13 cellular contexts compared by ENCODE assay signal in the genomic region with DNA sequence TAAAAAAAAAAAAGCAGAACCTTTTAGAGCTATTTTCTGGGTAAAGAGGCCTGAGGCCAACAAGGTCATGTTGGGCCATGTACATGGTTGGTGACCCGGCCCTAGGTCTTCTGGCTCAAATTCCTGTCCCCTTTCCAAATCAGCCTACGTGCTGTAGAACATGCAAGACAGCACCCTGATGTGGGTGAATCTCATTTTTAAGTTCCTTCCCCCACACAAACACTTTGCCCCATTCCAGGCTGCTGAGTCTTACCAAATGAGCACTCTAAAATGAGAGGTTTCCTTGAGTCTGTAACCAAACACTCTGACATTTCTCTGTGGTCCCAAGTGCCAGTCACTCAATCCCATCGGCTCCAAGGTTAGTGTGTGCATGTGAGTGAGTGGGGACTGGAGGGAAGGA. TPM values are rescaled to one million over a fixed set of nuclear protein-coding genes. Genes with fewer than 3 reads are reported as not detected.
DNase-seq lines count a peak whose midpoint lies in the region; ATAC-seq, FAIRE-seq and TF ChIP-seq lines count a peak whose summit lies in the region.
"Had no signal": no experiment of that assay in that cellular context is flagged by ENCODE, and none has a peak within 500 bp of the region (broad histone marks: within the 10 kb centered on the region; RNA-seq: fewer than 3 reads in every experiment).

No MANE protein-coding gene starts in this region.

- no peak overlapping the region for H3K9ac ChIP-seq in muscle layer of colon (ENCODE audit: low read length)

- H3K4me1 Mint-ChIP-seq in activated naive CD8-positive, alpha-beta T cell (ENCODE audit: low read depth) = peaks cover 28% of the 10 kb centered on the region
- peaks cover 32% of the 10 kb centered on the region for H3K4me1 Mint-ChIP-seq in activated naive CD8-positive, alpha-beta T cell treated with anti-CD3 and anti-CD28 coated beads for 36 hours
- peaks cover 43% of the 10 kb centered on the region for H3K4me1 Mint-ChIP-seq in central memory CD8-positive, alpha-beta T cell

- H3K4me3 ChIP-seq in muscle layer of colon (ENCODE audit: low read depth in 1 of 2, low read length in 2 of 2) (no peak overlapping the region), upper lobe of left lung (no peak overlapping the region)

- H3K4me1 ChIP-seq in muscle layer of colon (ENCODE audit: insufficient read depth, low read length) (peaks cover 35% of the 10 kb centered on the region), upper lobe of left lung (peaks cover 27 to 55% (median 37%) of the 10 kb centered on the region in 4 donors)

- H3K9me3 ChIP-seq in muscle layer of colon (ENCODE audit: low read length) (no peaks in the 10 kb centered on the region), upper lobe of left lung (no peaks in the 10 kb centered on the region)
- H3K9me3 ChIP-seq: thyroid gland had no signal

- H3K4me3 Mint-ChIP-seq in activated naive CD8-positive, alpha-beta T cell = peak overlapping the region; percentile 14
- H3K4me3 Mint-ChIP-seq in activated naive CD8-positive, alpha-beta T cell treated with anti-CD3 and anti-CD28 coated beads for 36 hours = no peak overlapping the region
- H3K4me3 Mint-ChIP-seq in central memory CD8-positive, alpha-beta T cell = peak overlapping the region; percentile 100

- peak overlapping the region; percentile 13 for H3K27ac Mint-ChIP-seq in activated naive CD8-positive, alpha-beta T cell
- H3K27ac Mint-ChIP-seq in activated naive CD8-positive, alpha-beta T cell treated with anti-CD3 and anti-CD28 coated beads for 36 hours = no peak overlapping the region
- peak overlapping the region; percentile 99 for H3K27ac Mint-ChIP-seq in central memory CD8-positive, alpha-beta T cell (ENCODE audit: low read depth)

- no peak for TF ChIP-seq CTCF in upper lobe of left lung (IDR thresholded peaks at IDR 0.05)

- WGBS in upper lobe of left lung, 2 donors = 40 to 47% methylated on average over 3 of the region's 3 CpGs

- H3K36me3 Mint-ChIP-seq in activated naive CD8-positive, alpha-beta T cell = peaks cover 4% of the 10 kb centered on the region
- no peaks in the 10 kb centered on the region for H3K36me3 Mint-ChIP-seq in activated naive CD8-positive, alpha-beta T cell treated with anti-CD3 and anti-CD28 coated beads for 36 hours
- peaks cover 50% of the 10 kb centered on the region for H3K36me3 Mint-ChIP-seq in central memory CD8-positive, alpha-beta T cell (ENCODE audit: insufficient read depth)

- H3K36me3 ChIP-seq in muscle layer of colon (ENCODE audit: insufficient read depth, low read length) (peaks cover 31% of the 10 kb centered on the region), upper lobe of left lung (peaks cover 20 to 40% (median 33%) of the 10 kb centered on the region in 4 donors)

- no peak for FAIRE-seq in GM12891 (lab: Jason Lieb, UNC)
- FAIRE-seq: frontal cortex, HTR-8/SVneo had no signal

- no peaks in the 10 kb centered on the region for H3K9me3 Mint-ChIP-seq in activated naive CD8-positive, alpha-beta T cell (ENCODE audit: low read depth)
- no peaks in the 10 kb centered on the region for H3K9me3 Mint-ChIP-seq in activated naive CD8-positive, alpha-beta T cell treated with anti-CD3 and anti-CD28 coated beads for 36 hours
- H3K9me3 Mint-ChIP-seq in central memory CD8-positive, alpha-beta T cell = no peaks in the 10 kb centered on the region

- ATAC-seq in central memory CD8-positive, alpha-beta T cell (replicated peaks; ENCODE audit: extremely low read depth, poor library complexity, severe bottlenecking) = no peak
- ATAC-seq in upper lobe of left lung (ENCODE audit: low FRiP score in 2 of 2) = no peak

- no peaks in the 10 kb centered on the region for H3K27me3 ChIP-seq in muscle layer of colon (ENCODE audit: control insufficient read depth in 1 of 2, insufficient read depth in 2 of 2, low read length in 2 of 2)
- no peaks in the 10 kb centered on the region for H3K27me3 ChIP-seq in upper lobe of left lung
- H3K27me3 ChIP-seq: thyroid gland had no signal

- no peak for DNase-seq in activated naive CD8-positive, alpha-beta T cell treated with anti-CD3 and anti-CD28 coated beads for 36 hours
- DNase-seq in central memory CD8-positive, alpha-beta T cell (ENCODE audit: low spot score in 2 of 2) = no peak
- no peak for DNase-seq in upper lobe of left lung
- no peak for DNase-seq in GM12891 (ENCODE audit: insufficient read length, low spot score)
- no peak for DNase-seq in stimulated activated CD4-positive, alpha-beta T cell treated with anti-CD3 and anti-CD28 coated beads, Interleukin-12 subunit alpha, Interleukin-12 subunit beta, amount 100 ng/mL, for 4 hours
- no peak for DNase-seq in GF-D8 (lab: John Stamatoyannopoulos, UW)
- DNase-seq: NCI-H2029; stimulated activated CD4-positive, alpha-beta T cell treated with anti-CD3 and anti-CD28 coated beads, Interleukin-2, amount 100 ng/mL, for 48 hours had no signal

- H3K27me3 Mint-ChIP-seq in activated naive CD8-positive, alpha-beta T cell = no peaks in the 10 kb centered on the region
- no peaks in the 10 kb centered on the region for H3K27me3 Mint-ChIP-seq in activated naive CD8-positive, alpha-beta T cell treated with anti-CD3 and anti-CD28 coated beads for 36 hours
- H3K27me3 Mint-ChIP-seq in central memory CD8-positive, alpha-beta T cell = no peaks in the 10 kb centered on the region

- TF ChIP-seq POLR2A in upper lobe of left lung (IDR thresholded peaks at IDR 0.05) (no peak), GM12891 (IDR thresholded peaks at IDR 0.05; ENCODE audit: low read depth, low read length) (no peak)

- H3K27ac ChIP-seq in muscle layer of colon (ENCODE audit: low read depth, low read length) = peak overlapping the region; percentile 28
- peak overlapping the region; percentile 97 to 99 (median 98) for H3K27ac ChIP-seq in upper lobe of left lung

- TF ChIP-seq EP300 in upper lobe of left lung (IDR thresholded peaks at IDR 0.05) = no peak

TF ChIP-seq in GM12891, 5 proteins besides CTCF, POLR2A, EP300 and RAD21:
- TF ChIP-seq POLR2AphosphoS5 (IDR thresholded peaks at IDR 0.05; ENCODE audit: low read depth, low read length) = no peak
- TF ChIP-seq POU2F2 (IDR thresholded peaks at IDR 0.05; ENCODE audit: low read depth, low read length) = no peak
- TF ChIP-seq TAF1 (IDR thresholded peaks at IDR 0.05; ENCODE audit: low read depth, low read length) = no peak
- no peak for TF ChIP-seq SPI1 (IDR thresholded peaks at IDR 0.05; ENCODE audit: low read depth, low read length)
- no peak for TF ChIP-seq PAX5 (IDR thresholded peaks at IDR 0.05; ENCODE audit: insufficient read depth, low read length, severe bottlenecking)

RNA-seq across cellular contexts. Expression of a gene that starts 9.4 kb away (rescaled TPM):
- total RNA-seq in activated naive CD8-positive, alpha-beta T cell treated with anti-CD3 and anti-CD28 coated beads for 36 hours = 1 to 10 TPM; 8.0 to 8.9 TPM
- 100 to 1,000 TPM in 4 of 6 donors, 10 to 100 TPM in 2; 80.4 to 268 (median 119) TPM for total RNA-seq in upper lobe of left lung
- 0.23 TPM for polyA plus RNA-seq in GM12891 (2012; ENCODE audit: low read depth, missing spikeins)

RNA-seq across cellular contexts. Expression of a gene that starts 33.5 kb away (rescaled TPM):
- not detected for total RNA-seq in activated naive CD8-positive, alpha-beta T cell treated with anti-CD3 and anti-CD28 coated beads for 36 hours
- not detected for total RNA-seq in upper lobe of left lung
- not detected for polyA plus RNA-seq in GM12891 (2012; ENCODE audit: low read depth, missing spikeins)
- total RNA-seq: frontal cortex, thyroid gland had no signal

Comparison
In these comparisons a context has a peak if more than half of its experiments do, and no peak if none do; other contexts are left out.
1. RNA of a gene that starts 9.4 kb away (total RNA-seq): 80.4 to 268 TPM in upper lobe of left lung; 8.0 to 8.9 TPM in activated naive CD8-positive, alpha-beta T cell treated with anti-CD3 and anti-CD28 coated beads for 36 hours; every median in the first group is over 4 times any median in the second.